11 cellular contexts compared by ENCODE assay signal in genomic region chr5:171300358-171300757, GRCh38. TPM values are rescaled to one million over a fixed set of nuclear protein-coding genes. Genes with fewer than 3 reads are reported as not detected.
"Had no signal": no experiment of that assay in that cellular context is flagged by ENCODE, and none has a peak within 500 bp of the region (broad histone marks: within the 10 kb centered on the region; RNA-seq: fewer than 3 reads in every experiment).

No MANE protein-coding gene starts in this region.

- H3K9me3 Mint-ChIP-seq: GM23338, H9, HFFc6 had no signal

- DNase-seq: GM23248, GOT3, H7, H9, HCEC 1CT, HFFc6 had no signal

- H3K4me3 Mint-ChIP-seq: GM23338, H9, HFFc6 had no signal

- H3K27ac ChIP-seq: GM23248 had no signal

- H3K4me1 ChIP-seq: HAP-1 had no signal

- ATAC-seq: GM23338, HCT116 had no signal

- H2AFZ ChIP-seq: GM23248, GM23338 had no signal

- H3K27ac Mint-ChIP-seq: GM23338, H9, HFFc6 had no signal

- H3K4me2 ChIP-seq: GM23338 had no signal

- H3K4me1 Mint-ChIP-seq: GM23338 had no signal

- H3K36me3 ChIP-seq: HAP-1 had no signal

- H3K4me3 ChIP-seq: GM23248, GM23338, HAP-1 had no signal

- H3K9ac ChIP-seq: GM23248 had no signal

- H3K9me3 ChIP-seq: HAP-1 had no signal

RNA-seq across cellular contexts. Expression of gene TLX3, which starts 8.7 kb away (rescaled TPM):
- total RNA-seq: GM23248, H1, H4, H7, H9, HFFc6 had no signal
- polyA plus RNA-seq: GM23248, GM23338, H1 had no signal
